In genomic region chrX:53558646-53559045, GRCh38 we compare ENCODE assay signal across 26 cellular contexts.
DNase-seq lines count a peak whose midpoint lies in the region; ATAC-seq and TF ChIP-seq lines count a peak whose summit lies in the region.
"Had no signal": no experiment of that assay in that cellular context is flagged by ENCODE, and none has a peak within 500 bp of the region (broad histone marks: within the 10 kb centered on the region; RNA-seq: fewer than 3 reads in every experiment).

No MANE protein-coding gene starts in this region.

- no peak overlapping the region for H3K4me3 Mint-ChIP-seq in activated T-cell treated with anti-CD3 and anti-CD28 coated beads, Interleukin-2, amount 50 U/mL, for 24 hours
- no peak overlapping the region for H3K4me3 Mint-ChIP-seq in activated T-cell treated with anti-CD3 and anti-CD28 coated beads, Interleukin-2, amount 50 U/mL, for 72 hours
- no peak overlapping the region for H3K4me3 Mint-ChIP-seq in stimulated activated naive CD8-positive, alpha-beta T cell treated with anti-CD3 and anti-CD28 coated beads, Interleukin-15, Interleukin-2, amounts not matched to agents 100 ng/mL and 50 ng/mL, for 24 hours
- no peak overlapping the region for H3K4me3 Mint-ChIP-seq in osteocyte (ENCODE audit: unreplicated experiment)
- H3K4me3 Mint-ChIP-seq: CD4-positive, CD25-positive, alpha-beta regulatory T cell had no signal

- peaks cover 96% of the 10 kb centered on the region for H3K36me3 Mint-ChIP-seq in activated T-cell treated with anti-CD3 and anti-CD28 coated beads, Interleukin-2, amount 50 U/mL, for 24 hours (ENCODE audit: low read depth)
- peaks cover 25 to 48% of the 10 kb centered on the region in 2 donors for H3K36me3 Mint-ChIP-seq in activated T-cell treated with anti-CD3 and anti-CD28 coated beads, Interleukin-2, amount 50 U/mL, for 72 hours (ENCODE audit: insufficient read depth in 2 of 2)
- H3K36me3 Mint-ChIP-seq in stimulated activated naive CD8-positive, alpha-beta T cell treated with anti-CD3 and anti-CD28 coated beads, Interleukin-15, Interleukin-2, amounts not matched to agents 100 ng/mL and 50 ng/mL, for 24 hours (ENCODE audit: low read depth) = peaks cover 75% of the 10 kb centered on the region
- H3K36me3 Mint-ChIP-seq in osteocyte (ENCODE audit: unreplicated experiment) = peaks cover 51% of the 10 kb centered on the region

- H3K4me3 ChIP-seq in lower lobe of right lung = no peak overlapping the region
- H3K4me3 ChIP-seq: BLaER1, GM23248, K562 had no signal

- intact Hi-C loops in lower lobe of right lung (cut with DNase I) = no loop called here

- TF ChIP-seq CTCF in osteocyte (IDR thresholded peaks at IDR 0.05) = no peak
- no peak for TF ChIP-seq CTCF in omental fat pad (IDR thresholded peaks at IDR 0.05)
- no peak for TF ChIP-seq CTCF in lower lobe of right lung (IDR thresholded peaks at IDR 0.05)

- no peak for ATAC-seq in activated T-cell treated with anti-CD3 and anti-CD28 coated beads, Interleukin-2, amount 50 U/mL, for 72 hours (replicated peaks in 1 of 2)
- ATAC-seq in stimulated activated naive CD8-positive, alpha-beta T cell treated with anti-CD3 and anti-CD28 coated beads, Interleukin-15, Interleukin-2, amounts not matched to agents 100 U/mL and 50 U/mL, for 24 hours = no peak
- ATAC-seq in omental fat pad (ENCODE audit: low FRiP score) = no peak
- no peak for ATAC-seq in lower lobe of right lung
- ATAC-seq: HepG2, K562, Panc1 had no signal

- H3K36me3 ChIP-seq in lower lobe of right lung = peaks cover 96% of the 10 kb centered on the region

- H3K9me3 Mint-ChIP-seq in activated T-cell treated with anti-CD3 and anti-CD28 coated beads, Interleukin-2, amount 50 U/mL, for 24 hours = no peaks in the 10 kb centered on the region
- no peaks in the 10 kb centered on the region for H3K9me3 Mint-ChIP-seq in activated T-cell treated with anti-CD3 and anti-CD28 coated beads, Interleukin-2, amount 50 U/mL, for 72 hours
- H3K9me3 Mint-ChIP-seq in stimulated activated naive CD8-positive, alpha-beta T cell treated with anti-CD3 and anti-CD28 coated beads, Interleukin-15, Interleukin-2, amounts not matched to agents 100 ng/mL and 50 ng/mL, for 24 hours = no peaks in the 10 kb centered on the region
- peaks cover 4% of the 10 kb centered on the region for H3K9me3 Mint-ChIP-seq in osteocyte (ENCODE audit: unreplicated experiment)

- H3K27me3 Mint-ChIP-seq in activated T-cell treated with anti-CD3 and anti-CD28 coated beads, Interleukin-2, amount 50 U/mL, for 24 hours = peaks cover 25% of the 10 kb centered on the region
- H3K27me3 Mint-ChIP-seq in activated T-cell treated with anti-CD3 and anti-CD28 coated beads, Interleukin-2, amount 50 U/mL, for 72 hours (ENCODE audit: low read depth) = no peaks in the 10 kb centered on the region
- H3K27me3 Mint-ChIP-seq in stimulated activated naive CD8-positive, alpha-beta T cell treated with anti-CD3 and anti-CD28 coated beads, Interleukin-15, Interleukin-2, amounts not matched to agents 100 ng/mL and 50 ng/mL, for 24 hours = no peaks in the 10 kb centered on the region
- no peaks in the 10 kb centered on the region for H3K27me3 Mint-ChIP-seq in osteocyte (ENCODE audit: unreplicated experiment)
- H3K27me3 Mint-ChIP-seq: CD4-positive, CD25-positive, alpha-beta regulatory T cell had no signal

- H3K9me3 ChIP-seq in lower lobe of right lung = no peaks in the 10 kb centered on the region
- H3K9me3 ChIP-seq: BLaER1 had no signal

- H3K4me1 Mint-ChIP-seq in activated T-cell treated with anti-CD3 and anti-CD28 coated beads, Interleukin-2, amount 50 U/mL, for 24 hours (ENCODE audit: low read depth) = no peaks in the 10 kb centered on the region
- no peaks in the 10 kb centered on the region for H3K4me1 Mint-ChIP-seq in activated T-cell treated with anti-CD3 and anti-CD28 coated beads, Interleukin-2, amount 50 U/mL, for 72 hours (ENCODE audit: low read depth)
- no peaks in the 10 kb centered on the region for H3K4me1 Mint-ChIP-seq in stimulated activated naive CD8-positive, alpha-beta T cell treated with anti-CD3 and anti-CD28 coated beads, Interleukin-15, Interleukin-2, amounts not matched to agents 100 ng/mL and 50 ng/mL, for 24 hours (ENCODE audit: low read depth)
- H3K4me1 Mint-ChIP-seq in osteocyte (ENCODE audit: unreplicated experiment) = no peaks in the 10 kb centered on the region
- H3K4me1 Mint-ChIP-seq: CD4-positive, CD25-positive, alpha-beta regulatory T cell had no signal

- H3K4me1 ChIP-seq in lower lobe of right lung = no peaks in the 10 kb centered on the region
- H3K4me1 ChIP-seq: BLaER1 had no signal

- no peak for DNase-seq in activated T-cell treated with anti-CD3 and anti-CD28 coated beads, Interleukin-2, amount 50 U/mL, for 24 hours
- no peak for DNase-seq in activated T-cell treated with anti-CD3 and anti-CD28 coated beads, Interleukin-2, amount 50 U/mL, for 72 hours
- DNase-seq in stimulated activated naive CD8-positive, alpha-beta T cell treated with anti-CD3 and anti-CD28 coated beads, Interleukin-15, Interleukin-2, amounts not matched to agents 100 U/mL and 50 U/mL, for 24 hours = no peak
- DNase-seq in osteocyte (ENCODE audit: extremely low spot score, unreplicated experiment) (peak; percentile 34), omental fat pad (ENCODE audit: low spot score) (no peak), lower lobe of right lung (no peak)
- DNase-seq: CD4-positive, CD25-positive, alpha-beta regulatory T cell; DMS53; GM23248; H7; Kasumi-1; NCI-H1092 treated with DMSO at 0.1 percent for 48 hours; NCI-H1436; NCI-H187; NCI-H2081 treated with DMSO at 0.1 percent for 48 hours; NCI-H2171; NCI-H226; NCI-H510A; NCI-H69; SHP77 had no signal

- H3K27me3 ChIP-seq in lower lobe of right lung (ENCODE audit: low read depth) = no peaks in the 10 kb centered on the region

- H3K27ac Mint-ChIP-seq in activated T-cell treated with anti-CD3 and anti-CD28 coated beads, Interleukin-2, amount 50 U/mL, for 24 hours = peak overlapping the region; percentile 33
- no peak overlapping the region for H3K27ac Mint-ChIP-seq in activated T-cell treated with anti-CD3 and anti-CD28 coated beads, Interleukin-2, amount 50 U/mL, for 72 hours
- H3K27ac Mint-ChIP-seq in stimulated activated naive CD8-positive, alpha-beta T cell treated with anti-CD3 and anti-CD28 coated beads, Interleukin-15, Interleukin-2, amounts not matched to agents 100 ng/mL and 50 ng/mL, for 24 hours = peak overlapping the region; percentile 26
- no peak overlapping the region for H3K27ac Mint-ChIP-seq in osteocyte (ENCODE audit: unreplicated experiment)
- H3K27ac Mint-ChIP-seq: CD4-positive, CD25-positive, alpha-beta regulatory T cell had no signal

- no peak overlapping the region for H3K27ac ChIP-seq in lower lobe of right lung
- H3K27ac ChIP-seq: BLaER1, GM23248, RWPE1 had no signal

Comparison
In these comparisons a context has a peak if more than half of its experiments do, and no peak if none do; other contexts are left out.
1. H3K27ac Mint-ChIP-seq: peak in activated T-cell treated with anti-CD3 and anti-CD28 coated beads, Interleukin-2, amount 50 U/mL, for 24 hours (single experiment) and stimulated activated naive CD8-positive, alpha-beta T cell treated with anti-CD3 and anti-CD28 coated beads, Interleukin-15, Interleukin-2, amounts not matched to agents 100 ng/mL and 50 ng/mL, for 24 hours (single experiment); none in activated T-cell treated with anti-CD3 and anti-CD28 coated beads, Interleukin-2, amount 50 U/mL, for 72 hours (single experiment) and osteocyte (single experiment).